Comparison of ENCODE assay signal across 9 cellular contexts in genomic region chr19:4303778-4304508, GRCh38. TPM values are rescaled to one million over a fixed set of nuclear protein-coding genes. Genes with fewer than 3 reads are reported as not detected.
DNase-seq lines count a peak whose midpoint lies in the region; ATAC-seq and TF ChIP-seq lines count a peak whose summit lies in the region.
"Had no signal": no experiment of that assay in that cellular context is flagged by ENCODE, and none has a peak within 500 bp of the region (broad histone marks: within the 10 kb centered on the region; RNA-seq: fewer than 3 reads in every experiment).

No MANE protein-coding gene starts in this region.

- peak overlapping the region; percentile 66 to 89 for H3K27ac Mint-ChIP-seq in natural killer cell treated with Interleukin-12 subunit alpha and Interleukin-12 subunit beta and Interleukin-15 and Interleukin-18, amount 100 ng/mL, for 72 hours

- in situ Hi-C loops in brain microvascular endothelial cell (cut with HindIII; ENCODE audit: low pct_ligation_motif_present, low sequenced_read_pairs) = no loop called here

- peaks cover 34 to 36% of the 10 kb centered on the region in 2 donors for H3K4me1 Mint-ChIP-seq in natural killer cell treated with Interleukin-12 subunit alpha and Interleukin-12 subunit beta and Interleukin-15 and Interleukin-18, amount 100 ng/mL, for 72 hours (ENCODE audit: low read depth in 2 of 2)

- no peak for DNase-seq in brain microvascular endothelial cell
- DNase-seq in natural killer cell treated with Interleukin-12 subunit alpha and Interleukin-12 subunit beta and Interleukin-15 and Interleukin-18, amount 100 ng/mL, for 72 hours (ENCODE audit: low spot score) = no peak
- DNase-seq in NOMO-1 treated with DMSO at 0.1 percent for 48 hours (lab: John Stamatoyannopoulos, UW; ENCODE audit: unreplicated experiment) = no peak
- DNase-seq in retina = no peak
- no peak for DNase-seq in HEK293T (ENCODE audit: extremely low spot score)

- H3K36me3 ChIP-seq in BLaER1 treated with 17β-estradiol and CSF1 and Interleukin-3, amounts not matched to agents 10 nM and 100 nM = peaks cover 0 to 14% (median 5%) of the 10 kb centered on the region in 11 experiments; a peak in 7 of 22 replicates
- H3K36me3 ChIP-seq in Loucy (ENCODE audit: insufficient read depth, low read length) (no peaks in the 10 kb centered on the region), brain microvascular endothelial cell (replicated peaks) (no peaks in the 10 kb centered on the region)

- no peaks in the 10 kb centered on the region for H3K36me3 Mint-ChIP-seq in natural killer cell treated with Interleukin-12 subunit alpha and Interleukin-12 subunit beta and Interleukin-15 and Interleukin-18, amount 100 ng/mL, for 72 hours

- TF ChIP-seq CTCF in Loucy (conservative IDR thresholded peaks at IDR 0.05; ENCODE audit: low read length) (no peak), brain microvascular endothelial cell (IDR thresholded peaks at IDR 0.05; ENCODE audit: low read depth, low read length, missing control alignments) (no peak)

- H3K27me3 Mint-ChIP-seq in natural killer cell treated with Interleukin-12 subunit alpha and Interleukin-12 subunit beta and Interleukin-15 and Interleukin-18, amount 100 ng/mL, for 72 hours = no peaks in the 10 kb centered on the region

- H3K9me2 ChIP-seq in Loucy (replicated peaks; ENCODE audit: low read depth, low read length) = no peaks in the 10 kb centered on the region

- no peaks in the 10 kb centered on the region for H3F3A ChIP-seq in Loucy (ENCODE audit: low read depth)

- peaks cover 10 to 39% (median 29%) of the 10 kb centered on the region in 10 experiments; a peak in 19 of 20 replicates for H3K4me1 ChIP-seq in BLaER1 treated with 17β-estradiol and CSF1 and Interleukin-3, amounts not matched to agents 10 nM and 100 nM
- peaks cover 4% of the 10 kb centered on the region for H3K4me1 ChIP-seq in Loucy (ENCODE audit: insufficient read depth, low read length, poor library complexity, severe bottlenecking)

- peak overlapping the region; percentile 24; the same call in 1 of the 2 replicates for H2AFZ ChIP-seq in Loucy (ENCODE audit: low read length)

- peak overlapping the region; percentile 75 for H3K4me3 Mint-ChIP-seq in natural killer cell treated with Interleukin-12 subunit alpha and Interleukin-12 subunit beta and Interleukin-15 and Interleukin-18, amount 100 ng/mL, for 72 hours

- POLR2A ChIA-PET in HEK293T (lab: Yijun Ruan, JAX) = interaction anchor here (1.0 to 4.4 kb wide), 2 partner anchors 39 to 57 kb away, joined by 3 to 16 read pairs; partner anchors contain the start of genes MPND and YJU2

- H3K79me2 ChIP-seq in Loucy (ENCODE audit: insufficient read depth, low read length) = no peaks in the 10 kb centered on the region

- peak overlapping the region in 9 of 10 experiments; percentile 42 to 70 (median 59); a peak in 19 of 20 replicates for H3K4me3 ChIP-seq in BLaER1 treated with 17β-estradiol and CSF1 and Interleukin-3, amounts not matched to agents 10 nM and 100 nM
- H3K4me3 ChIP-seq in Loucy (ENCODE audit: low read length, poor library complexity, severe bottlenecking) (peak overlapping the region; percentile 68), brain microvascular endothelial cell (ENCODE audit: low read depth, low read length) (peak overlapping the region; percentile 45)

- no peaks in the 10 kb centered on the region for H3K9me3 ChIP-seq in BLaER1 treated with 17β-estradiol and CSF1 and Interleukin-3, amounts not matched to agents 10 nM and 100 nM (replicated peaks in 1 of 11)
- H3K9me3 ChIP-seq in Loucy (ENCODE audit: insufficient read depth, low read depth, low read length) = no peaks in the 10 kb centered on the region

- no peaks in the 10 kb centered on the region for H3K9me3 Mint-ChIP-seq in natural killer cell treated with Interleukin-12 subunit alpha and Interleukin-12 subunit beta and Interleukin-15 and Interleukin-18, amount 100 ng/mL, for 72 hours

- peak overlapping the region; percentile 39 to 77 (median 68) for H3K4me2 ChIP-seq in BLaER1 treated with 17β-estradiol and CSF1 and Interleukin-3, amounts not matched to agents 10 nM and 100 nM
- peak overlapping the region; percentile 18 for H3K4me2 ChIP-seq in Loucy (ENCODE audit: low read depth, low read length, poor library complexity, severe bottlenecking)

- H3K9ac ChIP-seq in BLaER1 treated with 17β-estradiol and CSF1 and Interleukin-3, amounts not matched to agents 10 nM and 100 nM = peak overlapping the region in 8 of 11 experiments; percentile 25 to 67 (median 54); a peak in 7 of 22 replicates
- H3K9ac ChIP-seq in Loucy (ENCODE audit: low read depth, low read length, poor library complexity, severe bottlenecking) = no peak overlapping the region

- peak; percentile 63 to 71 for ATAC-seq in natural killer cell treated with Interleukin-12 subunit alpha and Interleukin-12 subunit beta and Interleukin-15 and Interleukin-18, amount 100 ng/mL, for 72 hours
- no peak for ATAC-seq in HG02759 (IDR thresholded peaks at IDR 0.05; ENCODE audit: unreplicated experiment)

- CTCF ChIA-PET in HEK293T (lab: Yijun Ruan, JAX) = interaction anchor here (0.5 to 1.0 kb wide), 2 partner anchors 27 to 49 kb away, joined by 3 to 4 read pairs; no protein-coding TSS in a partner anchor

- no peak overlapping the region for H3K27ac ChIP-seq in BLaER1 treated with 17β-estradiol and CSF1 and Interleukin-3, amounts not matched to agents 10 nM and 100 nM
- H3K27ac ChIP-seq in brain microvascular endothelial cell = no peak overlapping the region
- H3K27ac ChIP-seq: skin epidermis had no signal

- no peaks in the 10 kb centered on the region; a peak in 1 of 22 replicates for H4K20me1 ChIP-seq in BLaER1 treated with 17β-estradiol and CSF1 and Interleukin-3, amounts not matched to agents 10 nM and 100 nM
- no peaks in the 10 kb centered on the region for H4K20me1 ChIP-seq in Loucy (ENCODE audit: insufficient read depth, low read length, poor library complexity, severe bottlenecking)

- no peaks in the 10 kb centered on the region for H3K27me3 ChIP-seq in BLaER1 treated with 17β-estradiol and CSF1 and Interleukin-3, amounts not matched to agents 10 nM and 100 nM
- H3K27me3 ChIP-seq in Loucy (ENCODE audit: insufficient read depth, low read length, poor library complexity, severe bottlenecking) (no peaks in the 10 kb centered on the region), brain microvascular endothelial cell (replicated peaks) (no peaks in the 10 kb centered on the region)

TF ChIP-seq in HEK293T, 16 proteins besides CTCF, POLR2A, EP300 and RAD21:
- TF ChIP-seq L3MBTL2 (conservative IDR thresholded peaks at IDR 0.05) (no peak), FOXK2 (IDR thresholded peaks at IDR 0.05) (no peak), BHLHE40 (IDR thresholded peaks at IDR 0.05; ENCODE audit: borderline replicate concordance) (no peak), SP1 (IDR thresholded peaks at IDR 0.05) (no peak), CTBP1 (IDR thresholded peaks at IDR 0.05; ENCODE audit: borderline replicate concordance) (no peak), SUZ12 (IDR thresholded peaks at IDR 0.05) (no peak), FOXA1 (IDR thresholded peaks at IDR 0.05) (no peak), TARDBP (IDR thresholded peaks at IDR 0.05) (no peak), FOXM1 (IDR thresholded peaks at IDR 0.05; ENCODE audit: borderline replicate concordance) (no peak), HDGF (IDR thresholded peaks at IDR 0.05; ENCODE audit: borderline replicate concordance) (no peak), ELF4 (IDR thresholded peaks at IDR 0.05) (no peak), LEF1 (IDR thresholded peaks at IDR 0.05; ENCODE audit: borderline replicate concordance) (no peak), ZNF384 (IDR thresholded peaks at IDR 0.05) (no peak), ARNT (IDR thresholded peaks at IDR 0.05) (no peak), PKNOX1 (IDR thresholded peaks at IDR 0.05) (no peak), NFRKB (IDR thresholded peaks at IDR 0.05) (no peak)
TF ChIP-seq in HEK293T: peak in this region for 0.

RNA-seq across cellular contexts. Expression of gene FSD1, which starts 0.5 kb away (rescaled TPM):
- 10 to 100 TPM; 16.0 to 24.7 TPM for total RNA-seq in natural killer cell treated with Interleukin-12 subunit alpha and Interleukin-12 subunit beta and Interleukin-15 and Interleukin-18, amount 100 ng/mL, for 72 hours

RNA-seq across cellular contexts. Expression of gene TMIGD2, which starts 1.8 kb away (rescaled TPM):
- total RNA-seq in natural killer cell treated with Interleukin-12 subunit alpha and Interleukin-12 subunit beta and Interleukin-15 and Interleukin-18, amount 100 ng/mL, for 72 hours = 1 to 10 TPM; 4.6 to 5.1 TPM

RNA-seq across cellular contexts. Expression of gene SHD, which starts 24.9 kb away (rescaled TPM):
- not detected for total RNA-seq in natural killer cell treated with Interleukin-12 subunit alpha and Interleukin-12 subunit beta and Interleukin-15 and Interleukin-18, amount 100 ng/mL, for 72 hours

RNA-seq across cellular contexts. Expression of gene STAP2, which starts 34.7 kb away (rescaled TPM):
- 10 to 100 TPM in 1 of 2 donors, 1 to 10 TPM in 1; 7.3 to 12.8 TPM for total RNA-seq in natural killer cell treated with Interleukin-12 subunit alpha and Interleukin-12 subunit beta and Interleukin-15 and Interleukin-18, amount 100 ng/mL, for 72 hours

RNA-seq across cellular contexts. Expression of gene MPND, which starts 39.4 kb away (rescaled TPM):
- total RNA-seq in natural killer cell treated with Interleukin-12 subunit alpha and Interleukin-12 subunit beta and Interleukin-15 and Interleukin-18, amount 100 ng/mL, for 72 hours = 10 to 100 TPM; 28.3 to 73.5 TPM
